9 cellular contexts compared by ENCODE assay signal in genomic region chr5:91556-92263, GRCh38. TPM values are rescaled to one million over a fixed set of nuclear protein-coding genes. Genes with fewer than 3 reads are reported as not detected.
A peak's percentile ranks its signal among the peaks of the same experiment; 100 is the strongest.
DNase-seq lines count a peak whose midpoint lies in the region; ATAC-seq and TF ChIP-seq lines count a peak whose summit lies in the region.
"Had no signal": no experiment of that assay in that cellular context is flagged by ENCODE, and none has a peak within 500 bp of the region (broad histone marks: within the 10 kb centered on the region; RNA-seq: fewer than 3 reads in every experiment).

Gene PLEKHG4B, plus strand, starts transcription at chr5:92168. Its CDS starts 64 bp downstream, at chr5:92232.

- CTCF ChIA-PET in activated CD4-positive, alpha-beta T cell treated with anti-CD3 and anti-CD28 coated beads, Interleukin-2, amount 10 ng/mL, durations not matched to agents 7 days and 5 days (lab: Charles Lee): no interaction called here
- CTCF ChIA-PET in activated CD4-positive, alpha-beta memory T cell treated with anti-CD3 and anti-CD28 coated beads, Interleukin-2, amount 10 ng/mL, durations not matched to agents 7 days and 5 days (lab: Charles Lee): no interaction called here

- H3K27ac ChIP-seq in gastroesophageal sphincter (no peak within 1 kb of the TSS), smooth muscle cell (ENCODE audit: low read depth) (no peak within 1 kb of the TSS)

- POLR2A ChIA-PET in activated CD4-positive, alpha-beta T cell treated with anti-CD3 and anti-CD28 coated beads, Interleukin-2, amount 10 ng/mL, durations not matched to agents 7 days and 5 days (lab: Charles Lee): no interaction called here
- POLR2A ChIA-PET in activated CD4-positive, alpha-beta memory T cell treated with anti-CD3 and anti-CD28 coated beads, Interleukin-2, amount 10 ng/mL, durations not matched to agents 7 days and 5 days (lab: Charles Lee): no interaction called here

- H2AFZ ChIP-seq in smooth muscle cell (ENCODE audit: low read depth): peak within 1 kb of the TSS; percentile 65

- H3K4me3 Mint-ChIP-seq in activated CD4-positive, alpha-beta T cell treated with anti-CD3 and anti-CD28 coated beads, Interleukin-2, amount 10 ng/mL, durations not matched to agents 7 days and 5 days: peak within 1 kb of the TSS; percentile 22
- H3K4me3 Mint-ChIP-seq in activated CD4-positive, alpha-beta memory T cell treated with anti-CD3 and anti-CD28 coated beads, Interleukin-2, amount 10 ng/mL, durations not matched to agents 7 days and 5 days: no peak within 1 kb of the TSS

- no peak within 1 kb of the TSS for H3K27ac Mint-ChIP-seq in activated CD4-positive, alpha-beta T cell treated with anti-CD3 and anti-CD28 coated beads, Interleukin-2, amount 10 ng/mL, durations not matched to agents 7 days and 5 days
- no peak within 1 kb of the TSS for H3K27ac Mint-ChIP-seq in activated CD4-positive, alpha-beta memory T cell treated with anti-CD3 and anti-CD28 coated beads, Interleukin-2, amount 10 ng/mL, durations not matched to agents 7 days and 5 days

- no peaks in the 10 kb centered on the region for H3K36me3 Mint-ChIP-seq in activated CD4-positive, alpha-beta T cell treated with anti-CD3 and anti-CD28 coated beads, Interleukin-2, amount 10 ng/mL, durations not matched to agents 7 days and 5 days (ENCODE audit: low read depth)
- H3K36me3 Mint-ChIP-seq in activated CD4-positive, alpha-beta memory T cell treated with anti-CD3 and anti-CD28 coated beads, Interleukin-2, amount 10 ng/mL, durations not matched to agents 7 days and 5 days (ENCODE audit: low read depth): peaks cover 3% of the 10 kb centered on the region

- DNase-seq in activated CD4-positive, alpha-beta T cell treated with anti-CD3 and anti-CD28 coated beads, Interleukin-2, amount 10 ng/mL, durations not matched to agents 7 days and 5 days: no peak
- no peak for DNase-seq in activated CD4-positive, alpha-beta T cell treated with anti-CD3 and anti-CD28 coated beads for 1 hour
- peak; percentile 93 for DNase-seq in NCI-H69 (lab: John Stamatoyannopoulos, UW)
- DNase-seq in smooth muscle cell (lab: John Stamatoyannopoulos, UW; ENCODE audit: unreplicated experiment): no peak
- DNase-seq in activated CD4-positive, alpha-beta memory T cell treated with anti-CD3 and anti-CD28 coated beads, Interleukin-2, amount 10 ng/mL, durations not matched to agents 7 days and 5 days: no peak
- DNase-seq in stimulated activated CD4-positive, alpha-beta T cell treated with anti-CD3 and anti-CD28 coated beads, Interleukin-1b, Interleukin-23, amount 100 ng/mL, for 48 hours: no peak

- peak within 1 kb of the TSS; percentile 28 for H3K9ac ChIP-seq in smooth muscle cell (ENCODE audit: low read depth)

- H3K36me3 ChIP-seq in gastroesophageal sphincter (no peaks in the 10 kb centered on the region), smooth muscle cell (ENCODE audit: low read depth) (no peaks in the 10 kb centered on the region)

- ATAC-seq in gastroesophageal sphincter (peak; percentile 16), GM18511 (IDR thresholded peaks at IDR 0.05; ENCODE audit: unreplicated experiment) (no peak)

- H3K79me2 ChIP-seq in smooth muscle cell (ENCODE audit: low read depth): no peaks in the 10 kb centered on the region

- peaks cover 90% of the 10 kb centered on the region for H3K27me3 ChIP-seq in gastroesophageal sphincter
- peaks cover 14% of the 10 kb centered on the region for H3K27me3 ChIP-seq in smooth muscle cell (ENCODE audit: low read depth)

- TF ChIP-seq CTCF in gastroesophageal sphincter (IDR thresholded peaks at IDR 0.05): no peak
- TF ChIP-seq CTCF in smooth muscle cell (IDR thresholded peaks at IDR 0.05; ENCODE audit: borderline replicate concordance, insufficient read depth, poor library complexity, severe bottlenecking): no peak

- H4K20me1 ChIP-seq in smooth muscle cell (ENCODE audit: low read depth): peaks cover 9% of the 10 kb centered on the region

- no peaks in the 10 kb centered on the region for H3K9me3 Mint-ChIP-seq in activated CD4-positive, alpha-beta T cell treated with anti-CD3 and anti-CD28 coated beads, Interleukin-2, amount 10 ng/mL, durations not matched to agents 7 days and 5 days
- no peaks in the 10 kb centered on the region for H3K9me3 Mint-ChIP-seq in activated CD4-positive, alpha-beta memory T cell treated with anti-CD3 and anti-CD28 coated beads, Interleukin-2, amount 10 ng/mL, durations not matched to agents 7 days and 5 days

- peak within 1 kb of the TSS; percentile 21 to 47 for H3K4me3 ChIP-seq in gastroesophageal sphincter
- peak within 1 kb of the TSS; percentile 66 for H3K4me3 ChIP-seq in smooth muscle cell

- peak within 1 kb of the TSS; percentile 90 for H3K4me2 ChIP-seq in smooth muscle cell

- H3K9me3 ChIP-seq in gastroesophageal sphincter (no peaks in the 10 kb centered on the region), smooth muscle cell (replicated peaks; ENCODE audit: low read depth) (no peaks in the 10 kb centered on the region)

- H3K27me3 Mint-ChIP-seq in activated CD4-positive, alpha-beta T cell treated with anti-CD3 and anti-CD28 coated beads, Interleukin-2, amount 10 ng/mL, durations not matched to agents 7 days and 5 days: peaks cover 59% of the 10 kb centered on the region
- H3K27me3 Mint-ChIP-seq in activated CD4-positive, alpha-beta memory T cell treated with anti-CD3 and anti-CD28 coated beads, Interleukin-2, amount 10 ng/mL, durations not matched to agents 7 days and 5 days: peaks cover 54% of the 10 kb centered on the region

- H3F3A ChIP-seq in smooth muscle cell (ENCODE audit: low read depth): no peaks in the 10 kb centered on the region

- TF ChIP-seq EP300 in gastroesophageal sphincter (IDR thresholded peaks at IDR 0.05): no peak

- H3K4me1 ChIP-seq in gastroesophageal sphincter: peaks cover 0 to 15% (median 4%) of the 10 kb centered on the region in 3 donors
- peaks cover 7% of the 10 kb centered on the region for H3K4me1 ChIP-seq in smooth muscle cell (ENCODE audit: low read depth)

- 1% methylated on average over 16 of the region's 57 CpGs; no CpG with 5 or more reads in 1 of the 2 donors for WGBS in gastroesophageal sphincter (ENCODE audit: low coverage in 1 of 2), 2 donors
- WGBS in smooth muscle cell (ENCODE audit: low lambda C conversion rate): 11% methylated on average over 38 of the region's 57 CpGs

- peaks cover 3% of the 10 kb centered on the region for H3K4me1 Mint-ChIP-seq in activated CD4-positive, alpha-beta T cell treated with anti-CD3 and anti-CD28 coated beads, Interleukin-2, amount 10 ng/mL, durations not matched to agents 7 days and 5 days
- H3K4me1 Mint-ChIP-seq in activated CD4-positive, alpha-beta memory T cell treated with anti-CD3 and anti-CD28 coated beads, Interleukin-2, amount 10 ng/mL, durations not matched to agents 7 days and 5 days: no peaks in the 10 kb centered on the region

- no peak for TF ChIP-seq POLR2A in gastroesophageal sphincter (IDR thresholded peaks at IDR 0.05)

RNA-seq across cellular contexts. Expression of gene PLEKHG4B, which starts in this region (rescaled TPM):
- total RNA-seq in activated CD4-positive, alpha-beta T cell treated with anti-CD3 and anti-CD28 coated beads, Interleukin-2, amount 10 ng/mL, durations not matched to agents 7 days and 5 days: under 1 TPM; 0.10 TPM
- total RNA-seq in gastroesophageal sphincter: under 1 TPM in 3 of 4 donors, not detected in 1; under 0.01 to 0.66 (median 0.15) TPM
- 6.3 and 17.9 TPM in 2 replicates for total RNA-seq in smooth muscle cell
- 12.1 and 15.8 TPM in 2 replicates for polyA plus RNA-seq in smooth muscle cell
- total RNA-seq in activated CD4-positive, alpha-beta memory T cell treated with anti-CD3 and anti-CD28 coated beads, Interleukin-2, amount 10 ng/mL, durations not matched to agents 7 days and 5 days: not detected
- total RNA-seq: T-helper 2 cell treated with Interferon-gamma antibody and Interleukin-4, amounts not matched to agents 100 ng/mL and 5 ng/mL, for 36 hours had no signal

Comparison
In these comparisons a context has a peak if more than half of its experiments do, and no peak if none do; other contexts are left out.
1. Peak in ATAC-seq and H3K4me3 ChIP-seq in gastroesophageal sphincter; RNA of the gene not detected or under 1 TPM.